ENCODE assay signal across 31 cellular contexts in genomic region chr2:62631160-62632085, GRCh38.
"Had no signal": no experiment of that assay in that cellular context is flagged by ENCODE, and none has a peak within 500 bp of the region (broad histone marks: within the 10 kb centered on the region; RNA-seq: fewer than 3 reads in every experiment).

No MANE protein-coding gene starts in this region.

- DNase-seq: activated CD4-positive, alpha-beta T cell treated with anti-CD3 and anti-CD28 coated beads for 48 hours; activated CD4-positive, alpha-beta T cell treated with anti-CD3 and anti-CD28 coated beads, Interleukin-2, amount 50 U/mL, for 48 hours; activated CD8-positive, alpha-beta memory T cell treated with anti-CD3 and anti-CD28 coated beads, Interleukin-2, amount 50 U/mL, for 4 hours; activated effector memory CD4-positive, alpha-beta T cell treated with anti-CD3 and anti-CD28 coated beads, Interleukin-2, amount 50 U/mL, for 16 hours; activated naive CD4-positive, alpha-beta T cell treated with anti-CD3 and anti-CD28 coated beads for 36 hours; activated naive CD8-positive, alpha-beta T cell treated with anti-CD3 and anti-CD28 coated beads, Interleukin-2, amount 10 ng/mL, durations not matched to agents 7 days and 5 days; activated T-cell treated with anti-CD3 and anti-CD28 coated beads, Interleukin-2, amount 50 U/mL, for 1 hour; amygdala; body of pancreas; dorsolateral prefrontal cortex; effector memory CD4-positive, alpha-beta T cell; gastrocnemius medialis; kidney; left colon; naive B cell; nephron progenitor cell; small intestine; stimulated activated CD4-positive, alpha-beta T cell treated with anti-CD3 and anti-CD28 coated beads, Interleukin-4, amount 100 ng/mL, for 24 hours; stimulated activated CD8-positive, alpha-beta memory T cell treated with anti-CD3 and anti-CD28 coated beads, Interleukin-4, amount 100 ng/mL, for 48 hours; stimulated activated naive CD8-positive, alpha-beta T cell treated with anti-CD3 and anti-CD28 coated beads, Interleukin-15, amount 100 ng/mL, for 72 hours; substantia nigra; T-helper 9 cell; WERI-Rb-1 had no signal

- H3K9me3 ChIP-seq: body of pancreas, gastrocnemius medialis, neutrophil, vagina had no signal

- H2AFZ ChIP-seq: hepatocyte had no signal

- H3K4me3 ChIP-seq: body of pancreas, cardiac muscle cell, coronary artery, dorsolateral prefrontal cortex, gastrocnemius medialis, hepatocyte, vagina had no signal

- H3K27me3 ChIP-seq: body of pancreas, cardiac muscle cell, dorsolateral prefrontal cortex, gastrocnemius medialis, hepatocyte, neutrophil, vagina had no signal

- H3K79me2 ChIP-seq: hepatocyte had no signal

- H3K4me2 ChIP-seq: hepatocyte had no signal

- H3K36me3 ChIP-seq: cardiac muscle cell, gastrocnemius medialis, neutrophil, vagina, WERI-Rb-1 had no signal

- H3K4me1 ChIP-seq: body of pancreas, gastrocnemius medialis, vagina had no signal

- ATAC-seq: activated CD4-positive, CD25-positive, alpha-beta regulatory T cell treated with anti-CD3 and anti-CD28 coated beads, Interleukin-2, amount 50 U/mL, for 24 hours; body of pancreas; gastrocnemius medialis; left colon; sciatic nerve; stimulated activated memory B cell treated with anti-CD40 and anti-IgM and Interleukin-4, amounts not matched to agents 10 μg/mL and 1 μg/mL and 100 μg/mL, for 72 hours; stimulated activated naive CD8-positive, alpha-beta T cell treated with anti-CD3 and anti-CD28 coated beads, Interleukin-15, amount 100 ng/mL, for 72 hours had no signal

- H3K27ac ChIP-seq: body of pancreas, cardiac muscle cell, coronary artery, dorsolateral prefrontal cortex, gastrocnemius medialis, hepatocyte, neutrophil, vagina, WERI-Rb-1 had no signal
